30 cellular contexts compared by ENCODE assay signal in genomic region chr22:27888310-27888709, GRCh38. TPM values are rescaled to one million over a fixed set of nuclear protein-coding genes. Genes with fewer than 3 reads are reported as not detected.
DNase-seq lines count a peak whose midpoint lies in the region; TF ChIP-seq lines count a peak whose summit lies in the region.
"Had no signal": no experiment of that assay in that cellular context is flagged by ENCODE, and none has a peak within 500 bp of the region (broad histone marks: within the 10 kb centered on the region; RNA-seq: fewer than 3 reads in every experiment).

No MANE protein-coding gene starts in this region.

- no peaks in the 10 kb centered on the region for H3K9me3 Mint-ChIP-seq in activated T-cell treated with anti-CD3 and anti-CD28 coated beads, Interleukin-2, amount 50 U/mL, for 24 hours
- H3K9me3 Mint-ChIP-seq in HFFc6: no peaks in the 10 kb centered on the region
- H3K9me3 Mint-ChIP-seq in endodermal cell: no peaks in the 10 kb centered on the region
- H3K9me3 Mint-ChIP-seq: GM23338, IgD-negative memory B cell, immature natural killer cell had no signal

- H3K4me1 Mint-ChIP-seq in activated T-cell treated with anti-CD3 and anti-CD28 coated beads, Interleukin-2, amount 50 U/mL, for 24 hours (ENCODE audit: low read depth): peaks cover 11% of the 10 kb centered on the region
- H3K4me1 Mint-ChIP-seq in HFFc6 (ENCODE audit: low read depth) (peaks cover 55% of the 10 kb centered on the region), endodermal cell (peaks cover 23% of the 10 kb centered on the region)

- H3K9me3 ChIP-seq in endodermal cell (ENCODE audit: control insufficient read depth, low read length): no peaks in the 10 kb centered on the region
- no peaks in the 10 kb centered on the region for H3K9me3 ChIP-seq in testis

- no peak overlapping the region for H3K4me3 Mint-ChIP-seq in activated T-cell treated with anti-CD3 and anti-CD28 coated beads, Interleukin-2, amount 50 U/mL, for 24 hours
- no peak overlapping the region for H3K4me3 Mint-ChIP-seq in HFFc6
- no peak overlapping the region for H3K4me3 Mint-ChIP-seq in endodermal cell
- H3K4me3 Mint-ChIP-seq: activated CD4-positive, alpha-beta T cell treated with anti-CD3 and anti-CD28 coated beads for 36 hours; GM23338; IgD-negative memory B cell; immature natural killer cell had no signal

- peaks cover 95% of the 10 kb centered on the region for H3K36me3 Mint-ChIP-seq in activated T-cell treated with anti-CD3 and anti-CD28 coated beads, Interleukin-2, amount 50 U/mL, for 24 hours (ENCODE audit: low read depth)
- H3K36me3 Mint-ChIP-seq in HFFc6 (ENCODE audit: low read depth) (peaks cover 23% of the 10 kb centered on the region; the same call in 1 of the 2 replicates), endodermal cell (ENCODE audit: low read depth) (peaks cover 60% of the 10 kb centered on the region)

- H3K27ac ChIP-seq in endodermal cell (ENCODE audit: low read depth, low read length): no peak overlapping the region
- H3K27ac ChIP-seq in rectal smooth muscle tissue (ENCODE audit: low read depth, low read length): peak overlapping the region; percentile 10
- no peak overlapping the region for H3K27ac ChIP-seq in testis
- H3K27ac ChIP-seq: epithelial cell of prostate had no signal

- intact Hi-C loops in testis (cut with DNase I; ENCODE audit: low total_unique reads): no loop called here

- TF ChIP-seq POLR2A in testis (IDR thresholded peaks at IDR 0.05): no peak

- TF ChIP-seq CTCF in HFFc6 (IDR thresholded peaks at IDR 0.05) (no peak), endodermal cell (conservative IDR thresholded peaks at IDR 0.05) (no peak), testis (IDR thresholded peaks at IDR 0.05) (no peak)

- H3K27me3 ChIP-seq in endodermal cell (ENCODE audit: control insufficient read depth, insufficient read depth, low read length, poor library complexity, severe bottlenecking) (no peaks in the 10 kb centered on the region), rectal smooth muscle tissue (ENCODE audit: control insufficient read depth, insufficient read depth, low read length) (no peaks in the 10 kb centered on the region), testis (no peaks in the 10 kb centered on the region)

- H3K4me1 ChIP-seq in endodermal cell (ENCODE audit: control insufficient read depth, insufficient read depth, low read length): peaks cover 7% of the 10 kb centered on the region
- H3K4me1 ChIP-seq in rectal smooth muscle tissue (ENCODE audit: control insufficient read depth, insufficient read depth, low read length): peaks cover 24% of the 10 kb centered on the region
- H3K4me1 ChIP-seq in testis: no peaks in the 10 kb centered on the region

- WGBS in endodermal cell (ENCODE audit: insufficient coverage in 1 of 2, insufficient read length in 1 of 2), 2 experiments: 100% methylated on average over 1 of the region's 1 CpG; no CpG with 5 or more reads in 1 of the 2 experiments
- 91 to 95% methylated on average over 1 of the region's 1 CpG for WGBS in testis, 2 donors

- H3K27me3 Mint-ChIP-seq in activated T-cell treated with anti-CD3 and anti-CD28 coated beads, Interleukin-2, amount 50 U/mL, for 24 hours: no peaks in the 10 kb centered on the region
- H3K27me3 Mint-ChIP-seq in HFFc6 (ENCODE audit: insufficient read depth) (no peaks in the 10 kb centered on the region; the same call in 1 of the 2 replicates), endodermal cell (ENCODE audit: insufficient read depth) (no peaks in the 10 kb centered on the region)
- H3K27me3 Mint-ChIP-seq: activated CD4-positive, alpha-beta T cell treated with anti-CD3 and anti-CD28 coated beads for 36 hours; IgD-negative memory B cell had no signal

- H3K4me3 ChIP-seq in endodermal cell (ENCODE audit: low read length) (no peak overlapping the region), rectal smooth muscle tissue (ENCODE audit: low read length) (no peak overlapping the region), testis (no peak overlapping the region)
- H3K4me3 ChIP-seq: GM23338 had no signal

- peak overlapping the region; percentile 19 for H3K27ac Mint-ChIP-seq in activated T-cell treated with anti-CD3 and anti-CD28 coated beads, Interleukin-2, amount 50 U/mL, for 24 hours
- peak overlapping the region; percentile 29; the same call in 1 of the 2 replicates for H3K27ac Mint-ChIP-seq in HFFc6
- peak overlapping the region; percentile 3 for H3K27ac Mint-ChIP-seq in endodermal cell
- H3K27ac Mint-ChIP-seq: GM23338 had no signal

- no peak overlapping the region for H3K9ac ChIP-seq in endodermal cell (ENCODE audit: extremely low read depth, low read length, poor library complexity, severe bottlenecking)
- H3K9ac ChIP-seq in rectal smooth muscle tissue (ENCODE audit: low read length): no peak overlapping the region

- H3K36me3 ChIP-seq in endodermal cell (ENCODE audit: control insufficient read depth, insufficient read depth, low read length) (peaks cover 87% of the 10 kb centered on the region), rectal smooth muscle tissue (ENCODE audit: control insufficient read depth, insufficient read depth, low read length) (peaks cover 21% of the 10 kb centered on the region), testis (ENCODE audit: low read depth, missing control alignments) (no peaks in the 10 kb centered on the region)

- no peak for DNase-seq in activated T-cell treated with anti-CD3 and anti-CD28 coated beads, Interleukin-2, amount 50 U/mL, for 24 hours
- no peak for DNase-seq in activated T-cell treated with anti-CD3 and anti-CD28 coated beads, Interleukin-2, amount 50 U/mL, for 48 hours
- DNase-seq in HFFc6: no peak
- no peak for DNase-seq in endodermal cell
- DNase-seq in LoVo (ENCODE audit: low spot score): no peak
- no peak for DNase-seq in stimulated activated CD4-positive, alpha-beta T cell treated with anti-CD3 and anti-CD28 coated beads, Interleukin-2, amount 100 ng/mL, for 24 hours
- no peak for DNase-seq in testis
- DNase-seq: 8988T; activated CD4-positive, alpha-beta T cell treated with anti-CD3 and anti-CD28 coated beads for 36 hours; activated naive CD4-positive, alpha-beta T cell treated with anti-CD3 and anti-CD28 coated beads, Interleukin-2, amount 50 U/mL, for 16 hours; activated T-cell treated with anti-CD3 and anti-CD28 coated beads, Interleukin-2, amount 50 U/mL, for 1 hour; anterior cingulate cortex; C1 segment of cervical spinal cord; Calu3; DMS79 treated with DMSO at 0.1 percent for 48 hours; GF-D8; immature natural killer cell; left cardiac atrium; mesenchymal stem cell; NCI-H2107; NCI-H748 treated with DMSO at 0.1 percent for 48 hours; posterior cingulate gyrus; Right ventricle myocardium superior; stimulated activated CD4-positive, alpha-beta T cell treated with anti-CD3 and anti-CD28 coated beads, Interleukin-12 subunit alpha, Interleukin-12 subunit beta, amount 100 ng/mL, for 4 hours; stimulated activated CD4-positive, alpha-beta T cell treated with anti-CD3 and anti-CD28 coated beads, Interleukin-4, amount 100 ng/mL, for 1 hour; trophoblast cell had no signal

RNA-seq across cellular contexts. Expression of gene PITPNB, which starts 30.7 kb away (rescaled TPM):
- total RNA-seq in HFFc6 (2021; fragmentation: NEBNext Ultra II Directional; extraction: Animal tissue kit (Norgen Biotek cat#: 25700)): 10 to 100 TPM; 54.3 to 80.5 (median 74.8) TPM
- 10 to 100 TPM; 59.6 to 68.2 TPM for total RNA-seq in endodermal cell
- polyA plus RNA-seq in endodermal cell (2013, experiment 1 of 2): 50.0 TPM
- polyA plus RNA-seq in endodermal cell (2013, experiment 2 of 2): 49.5 TPM
- 10 to 100 TPM; 39.9 to 49.4 TPM for total RNA-seq in testis
- 41.9 TPM for polyA plus RNA-seq in testis (ENCODE audit: insufficient read depth, low read depth, low replicate concordance)
